8 cellular contexts compared by ENCODE assay signal in the genomic region with DNA sequence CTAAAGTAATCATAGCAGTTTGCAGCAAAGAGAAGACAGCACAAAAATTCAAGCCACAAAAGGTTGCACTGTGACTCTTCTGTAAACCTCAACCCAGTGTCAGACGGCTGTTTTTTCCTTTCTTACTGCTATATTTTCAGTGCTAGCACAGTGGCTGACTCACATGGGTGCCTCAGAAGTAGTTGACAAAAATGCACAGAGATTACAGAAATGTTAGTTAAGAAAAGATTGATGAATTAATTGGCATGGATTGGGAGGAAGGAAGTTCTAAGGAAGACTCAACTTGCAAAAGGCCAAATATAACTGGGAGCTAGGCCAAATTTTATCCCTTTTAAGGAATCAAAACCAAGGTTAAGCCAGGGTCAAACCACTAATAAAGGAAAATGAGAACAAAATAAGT. TPM values are rescaled to one million over a fixed set of nuclear protein-coding genes. Genes with fewer than 3 reads are reported as not detected.
DNase-seq lines count a peak whose midpoint lies in the region; ATAC-seq lines count a peak whose summit lies in the region.

No MANE protein-coding gene starts in this region.

- H3K27me3 Mint-ChIP-seq in activated T-helper 17 cell treated with anti-CD3 and anti-CD28 coated beads, Interleukin-2, amount 50 U/mL, for 72 hours = no peaks in the 10 kb centered on the region
- H3K27me3 Mint-ChIP-seq in natural killer cell treated with Interleukin-12 subunit alpha and Interleukin-12 subunit beta and Interleukin-15 and Interleukin-18, amount 100 ng/mL, for 72 hours = peaks cover 3 to 7% of the 10 kb centered on the region in 2 donors

- ATAC-seq in GM18499 (IDR thresholded peaks at IDR 0.05; ENCODE audit: insufficient read depth, unreplicated experiment) (peak; percentile 61), HG03060 (IDR thresholded peaks at IDR 0.05; ENCODE audit: low read depth, unreplicated experiment) (peak; percentile 68), HG02840 (IDR thresholded peaks at IDR 0.05; ENCODE audit: low FRiP score, unreplicated experiment) (no peak)
- peak; percentile 95 for ATAC-seq in activated T-helper 17 cell treated with anti-CD3 and anti-CD28 coated beads, Interleukin-2, amount 50 U/mL, for 72 hours (replicated peaks)
- ATAC-seq in natural killer cell treated with Interleukin-12 subunit alpha and Interleukin-12 subunit beta and Interleukin-15 and Interleukin-18, amount 100 ng/mL, for 72 hours = peak; percentile 94 to 95

- H3K27ac Mint-ChIP-seq in activated T-helper 17 cell treated with anti-CD3 and anti-CD28 coated beads, Interleukin-2, amount 50 U/mL, for 72 hours = peak overlapping the region; percentile 53
- peak overlapping the region; percentile 64 to 81 for H3K27ac Mint-ChIP-seq in natural killer cell treated with Interleukin-12 subunit alpha and Interleukin-12 subunit beta and Interleukin-15 and Interleukin-18, amount 100 ng/mL, for 72 hours

- no peaks in the 10 kb centered on the region for H3K9me3 Mint-ChIP-seq in activated T-helper 17 cell treated with anti-CD3 and anti-CD28 coated beads, Interleukin-2, amount 50 U/mL, for 72 hours
- H3K9me3 Mint-ChIP-seq in natural killer cell treated with Interleukin-12 subunit alpha and Interleukin-12 subunit beta and Interleukin-15 and Interleukin-18, amount 100 ng/mL, for 72 hours = peaks cover 3% of the 10 kb centered on the region

- peak overlapping the region; percentile 48 for H3K4me3 Mint-ChIP-seq in activated T-helper 17 cell treated with anti-CD3 and anti-CD28 coated beads, Interleukin-2, amount 50 U/mL, for 72 hours
- H3K4me3 Mint-ChIP-seq in natural killer cell treated with Interleukin-12 subunit alpha and Interleukin-12 subunit beta and Interleukin-15 and Interleukin-18, amount 100 ng/mL, for 72 hours = peak overlapping the region; percentile 88

- H3K4me1 Mint-ChIP-seq in activated T-helper 17 cell treated with anti-CD3 and anti-CD28 coated beads, Interleukin-2, amount 50 U/mL, for 72 hours = peaks cover 40% of the 10 kb centered on the region
- peaks cover 41 to 63% of the 10 kb centered on the region in 2 donors for H3K4me1 Mint-ChIP-seq in natural killer cell treated with Interleukin-12 subunit alpha and Interleukin-12 subunit beta and Interleukin-15 and Interleukin-18, amount 100 ng/mL, for 72 hours (ENCODE audit: low read depth in 2 of 2)

- H3K36me3 Mint-ChIP-seq in activated T-helper 17 cell treated with anti-CD3 and anti-CD28 coated beads, Interleukin-2, amount 50 U/mL, for 72 hours (ENCODE audit: low read depth) = no peaks in the 10 kb centered on the region
- H3K36me3 Mint-ChIP-seq in natural killer cell treated with Interleukin-12 subunit alpha and Interleukin-12 subunit beta and Interleukin-15 and Interleukin-18, amount 100 ng/mL, for 72 hours = peaks cover 8% of the 10 kb centered on the region

- peak; percentile 70 for DNase-seq in natural killer cell treated with Interleukin-12 subunit alpha and Interleukin-12 subunit beta and Interleukin-15 and Interleukin-18, amount 100 ng/mL, for 72 hours (ENCODE audit: low spot score)
- no peak for DNase-seq in iPS-NIHi11 (ENCODE audit: low spot score)
- no peak for DNase-seq in DMS53 treated with DMSO at 0.1 percent for 48 hours (lab: John Stamatoyannopoulos, UW; ENCODE audit: unreplicated experiment)
- DNase-seq in medulla oblongata (ENCODE audit: extremely low spot score) = no peak

RNA-seq across cellular contexts. Expression of a gene that starts 43.7 kb away (rescaled TPM):
- total RNA-seq in activated T-helper 17 cell treated with anti-CD3 and anti-CD28 coated beads, Interleukin-2, amount 50 U/mL, for 72 hours = 10 to 100 TPM in 1 of 2 donors, 1 to 10 TPM in 1; 3.1 to 14.9 TPM
- total RNA-seq in natural killer cell treated with Interleukin-12 subunit alpha and Interleukin-12 subunit beta and Interleukin-15 and Interleukin-18, amount 100 ng/mL, for 72 hours = 100 to 1,000 TPM; 129 to 136 TPM

RNA-seq across cellular contexts. Expression of a gene that starts 43.7 kb away (rescaled TPM):
- total RNA-seq in activated T-helper 17 cell treated with anti-CD3 and anti-CD28 coated beads, Interleukin-2, amount 50 U/mL, for 72 hours = 10 to 100 TPM; 22.9 to 35.0 TPM
- total RNA-seq in natural killer cell treated with Interleukin-12 subunit alpha and Interleukin-12 subunit beta and Interleukin-15 and Interleukin-18, amount 100 ng/mL, for 72 hours = 100 to 1,000 TPM in 1 of 2 donors, 10 to 100 TPM in 1; 71.4 to 122 TPM

Comparison
In these comparisons a context has a peak if more than half of its experiments do, and no peak if none do; other contexts are left out.
1. RNA of a gene that starts 43.7 kb away (total RNA-seq): 129 to 136 TPM in natural killer cell treated with Interleukin-12 subunit alpha and Interleukin-12 subunit beta and Interleukin-15 and Interleukin-18, amount 100 ng/mL, for 72 hours; 3.1 to 14.9 TPM in activated T-helper 17 cell treated with anti-CD3 and anti-CD28 coated beads, Interleukin-2, amount 50 U/mL, for 72 hours; every median in the first group is over 4 times any median in the second.